8 cellular contexts compared by ENCODE assay signal in genomic region chr16:31876955-31877828, GRCh38. TPM values are rescaled to one million over a fixed set of nuclear protein-coding genes. Genes with fewer than 3 reads are reported as not detected.
DNase-seq lines count a peak whose midpoint lies in the region; ATAC-seq and TF ChIP-seq lines count a peak whose summit lies in the region.

No MANE protein-coding gene starts in this region.

- peak overlapping the region; percentile 92 to 94 for H3K27ac Mint-ChIP-seq in natural killer cell

- peak; percentile 58 for ATAC-seq in HG02798 (IDR thresholded peaks at IDR 0.05; ENCODE audit: poor library complexity, unreplicated experiment)
- ATAC-seq in natural killer cell, result peak; percentile 43 to 66 (median 52)

- no peaks in the 10 kb centered on the region for H3K27me3 Mint-ChIP-seq in natural killer cell (ENCODE audit: low read depth in 2 of 2)

- DNase-seq in activated CD4-positive, alpha-beta T cell treated with anti-CD3 and anti-CD28 coated beads for 4 hours, result peak; percentile 57 to 58
- no peak for DNase-seq in activated CD4-positive, alpha-beta T cell treated with anti-CD3 and anti-CD28 coated beads for 1 hour
- DNase-seq in OCI-M1 (lab: John Stamatoyannopoulos, UW) (peak; percentile 57), cardiac fibroblast (ENCODE audit: low read depth in 2 of 2) (peak; percentile 75 to 96), natural killer cell (no peak), NCI-H2029 (lab: John Stamatoyannopoulos, UW) (no peak), NCI-H2227 (lab: John Stamatoyannopoulos, UW; ENCODE audit: unreplicated experiment) (no peak)

- intact Hi-C loops in natural killer cell (cut with micrococcal nuclease), result loop anchor here (10.0 kb wide), 1 partner anchor 88 kb away; no protein-coding TSS in a partner anchor

- H3K4me1 Mint-ChIP-seq in natural killer cell, result peaks cover 77 to 80% of the 10 kb centered on the region in 2 donors

- no peaks in the 10 kb centered on the region for H3K36me3 Mint-ChIP-seq in natural killer cell

- TF ChIP-seq CTCF in cardiac fibroblast (IDR thresholded peaks at IDR 0.05; ENCODE audit: low read depth, low read length), result no peak
- TF ChIP-seq CTCF in natural killer cell (IDR thresholded peaks at IDR 0.05), result no peak

- H3K9me3 Mint-ChIP-seq in natural killer cell, result no peaks in the 10 kb centered on the region

- peak overlapping the region; percentile 65 for H3K4me3 Mint-ChIP-seq in natural killer cell

- H3K4me3 ChIP-seq in cardiac fibroblast (replicated peaks in 1 of 2; ENCODE audit: low read depth in 2 of 2, low read length in 2 of 2), result no peak overlapping the region

RNA-seq across cellular contexts. Expression of gene ZNF267, which starts 3.6 kb away (rescaled TPM):
- 10 to 100 TPM; 45.0 to 56.6 (median 52.8) TPM for total RNA-seq in natural killer cell

Comparison
In these comparisons a context has a peak if more than half of its experiments do, and no peak if none do; other contexts are left out.
1. DNase-seq: peak in activated CD4-positive, alpha-beta T cell treated with anti-CD3 and anti-CD28 coated beads for 4 hours (2 of 2), OCI-M1 (single experiment) and cardiac fibroblast (2 of 2); none in activated CD4-positive, alpha-beta T cell treated with anti-CD3 and anti-CD28 coated beads for 1 hour (single experiment), natural killer cell (single experiment), NCI-H2029 (single experiment) and NCI-H2227 (single experiment).